In genomic region chr6:85465762-85466161, GRCh38 we compare ENCODE assay signal across 10 cellular contexts. TPM values are rescaled to one million over a fixed set of nuclear protein-coding genes. Genes with fewer than 3 reads are reported as not detected.
A peak's percentile ranks its signal among the peaks of the same experiment; 100 is the strongest.
DNase-seq lines count a peak whose midpoint lies in the region; ATAC-seq lines count a peak whose summit lies in the region.
"Had no signal": no experiment of that assay in that cellular context is flagged by ENCODE, and none has a peak within 500 bp of the region (broad histone marks: within the 10 kb centered on the region; RNA-seq: fewer than 3 reads in every experiment).

No MANE protein-coding gene starts in this region.

- H3K9me3 Mint-ChIP-seq in activated CD4-positive, alpha-beta T cell treated with anti-CD3 and anti-CD28 coated beads, Interleukin-2, amount 10 ng/mL, durations not matched to agents 24 days and 14 days, result no peaks in the 10 kb centered on the region
- no peaks in the 10 kb centered on the region for H3K9me3 Mint-ChIP-seq in stimulated activated effector memory CD8-positive, alpha-beta T cell treated with anti-CD3 and anti-CD28 coated beads, Interleukin-12 subunit alpha, Interleukin-12 subunit beta, amount 100 ng/mL, for 72 hours

- peak; percentile 52 for ATAC-seq in HG02943 (IDR thresholded peaks at IDR 0.05; ENCODE audit: low read depth, unreplicated experiment)
- no peak for ATAC-seq in T-helper 17 cell
- ATAC-seq in stimulated activated effector memory CD8-positive, alpha-beta T cell treated with anti-CD3 and anti-CD28 coated beads, Interleukin-12 subunit alpha, Interleukin-12 subunit beta, amount 100 ng/mL, for 72 hours, result peak; percentile 2

- H3K27me3 Mint-ChIP-seq in activated CD4-positive, alpha-beta T cell treated with anti-CD3 and anti-CD28 coated beads, Interleukin-2, amount 10 ng/mL, durations not matched to agents 24 days and 14 days, result no peaks in the 10 kb centered on the region
- H3K27me3 Mint-ChIP-seq in T-helper 17 cell, result peaks cover 42% of the 10 kb centered on the region

- H3K4me1 Mint-ChIP-seq in activated CD4-positive, alpha-beta T cell treated with anti-CD3 and anti-CD28 coated beads, Interleukin-2, amount 10 ng/mL, durations not matched to agents 24 days and 14 days, result peaks cover 63% of the 10 kb centered on the region
- peaks cover 29% of the 10 kb centered on the region for H3K4me1 Mint-ChIP-seq in T-helper 17 cell
- H3K4me1 Mint-ChIP-seq in stimulated activated effector memory CD8-positive, alpha-beta T cell treated with anti-CD3 and anti-CD28 coated beads, Interleukin-12 subunit alpha, Interleukin-12 subunit beta, amount 100 ng/mL, for 72 hours, result peaks cover 58% of the 10 kb centered on the region

- H3K9me3 ChIP-seq in T-helper 17 cell (ENCODE audit: control insufficient read depth, low read length, poor library complexity, severe bottlenecking), result no peaks in the 10 kb centered on the region

- H3K36me3 Mint-ChIP-seq in activated CD4-positive, alpha-beta T cell treated with anti-CD3 and anti-CD28 coated beads, Interleukin-2, amount 10 ng/mL, durations not matched to agents 24 days and 14 days (ENCODE audit: low read depth), result peaks cover 19% of the 10 kb centered on the region
- H3K36me3 Mint-ChIP-seq in T-helper 17 cell (ENCODE audit: low read depth), result no peaks in the 10 kb centered on the region
- peaks cover 5% of the 10 kb centered on the region for H3K36me3 Mint-ChIP-seq in stimulated activated effector memory CD8-positive, alpha-beta T cell treated with anti-CD3 and anti-CD28 coated beads, Interleukin-12 subunit alpha, Interleukin-12 subunit beta, amount 100 ng/mL, for 72 hours

- peak overlapping the region; percentile 94 for H3K27ac Mint-ChIP-seq in activated CD4-positive, alpha-beta T cell treated with anti-CD3 and anti-CD28 coated beads, Interleukin-2, amount 10 ng/mL, durations not matched to agents 24 days and 14 days
- no peak overlapping the region for H3K27ac Mint-ChIP-seq in T-helper 17 cell
- peak overlapping the region; percentile 91 for H3K27ac Mint-ChIP-seq in stimulated activated effector memory CD8-positive, alpha-beta T cell treated with anti-CD3 and anti-CD28 coated beads, Interleukin-12 subunit alpha, Interleukin-12 subunit beta, amount 100 ng/mL, for 72 hours

- peak overlapping the region; percentile 52 for H3K4me3 Mint-ChIP-seq in activated CD4-positive, alpha-beta T cell treated with anti-CD3 and anti-CD28 coated beads, Interleukin-2, amount 10 ng/mL, durations not matched to agents 24 days and 14 days
- peak overlapping the region; percentile 33 for H3K4me3 Mint-ChIP-seq in T-helper 17 cell
- H3K4me3 Mint-ChIP-seq in stimulated activated effector memory CD8-positive, alpha-beta T cell treated with anti-CD3 and anti-CD28 coated beads, Interleukin-12 subunit alpha, Interleukin-12 subunit beta, amount 100 ng/mL, for 72 hours, result peak overlapping the region; percentile 40

- DNase-seq in activated CD4-positive, alpha-beta T cell treated with anti-CD3 and anti-CD28 coated beads, Interleukin-2, amount 10 ng/mL, durations not matched to agents 24 days and 14 days, result no peak
- no peak for DNase-seq in activated CD4-positive, alpha-beta T cell treated with anti-CD3 and anti-CD28 coated beads for 1 hour
- DNase-seq in T-helper 17 cell, result no peak
- DNase-seq in stimulated activated effector memory CD8-positive, alpha-beta T cell treated with anti-CD3 and anti-CD28 coated beads, Interleukin-12 subunit alpha, Interleukin-12 subunit beta, amount 100 ng/mL, for 72 hours (ENCODE audit: low spot score in 2 of 2), result peak in 1 of 2 donors; percentile 57
- no peak for DNase-seq in COLO829 (ENCODE audit: low spot score)
- no peak for DNase-seq in NCI-H510A (lab: John Stamatoyannopoulos, UW)
- DNase-seq in NCI-H1930 (lab: John Stamatoyannopoulos, UW), result no peak
- DNase-seq: NCI-H1436; stimulated activated naive CD4-positive, alpha-beta T cell had no signal

- intact Hi-C loops in activated CD4-positive, alpha-beta T cell treated with anti-CD3 and anti-CD28 coated beads, Interleukin-2, amount 10 ng/mL, durations not matched to agents 24 days and 14 days (cut with micrococcal nuclease), result loop anchor here (1.0 to 2.0 kb wide), 2 partner anchors 49 to 104 kb away; no protein-coding TSS in a partner anchor

RNA-seq across cellular contexts. Expression of gene NT5E, which starts 15.9 kb away (rescaled TPM):
- 14.8 and 15.2 TPM in 2 replicates for total RNA-seq in activated CD4-positive, alpha-beta T cell treated with anti-CD3 and anti-CD28 coated beads, Interleukin-2, amount 10 ng/mL, durations not matched to agents 24 days and 14 days
- total RNA-seq in T-helper 17 cell, result 1 to 10 TPM; 1.5 to 5.1 TPM
